Comparison of ENCODE assay signal across 10 cellular contexts in the genomic region with DNA sequence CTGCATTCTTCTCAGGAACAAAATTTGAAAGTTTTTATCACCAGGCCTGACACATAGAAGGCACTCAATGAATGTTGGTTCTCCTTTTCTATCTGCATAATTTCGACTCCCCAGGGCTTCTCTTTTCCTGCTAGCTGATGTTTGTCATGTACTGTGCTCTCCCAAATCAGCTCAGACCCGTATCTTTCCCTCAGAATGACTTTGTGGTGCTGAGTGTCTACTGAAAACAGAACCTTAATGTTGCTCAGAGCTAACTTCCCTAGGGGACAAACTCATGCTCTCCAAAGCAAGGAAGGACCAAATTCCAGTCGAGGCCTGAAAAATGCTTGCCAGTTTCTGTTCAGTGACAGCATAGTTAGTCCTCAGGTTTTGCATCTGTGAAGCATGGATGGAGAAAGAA. TPM values are rescaled to one million over a fixed set of nuclear protein-coding genes. Genes with fewer than 3 reads are reported as not detected.
DNase-seq lines count a peak whose midpoint lies in the region; ATAC-seq and TF ChIP-seq lines count a peak whose summit lies in the region.
"Had no signal": no experiment of that assay in that cellular context is flagged by ENCODE, and none has a peak within 500 bp of the region (broad histone marks: within the 10 kb centered on the region; RNA-seq: fewer than 3 reads in every experiment).

No MANE protein-coding gene starts in this region.

- ATAC-seq in psoas muscle (peak in 1 of 4 donors; percentile 29), HG03571 (IDR thresholded peaks at IDR 0.05; ENCODE audit: unreplicated experiment) (no peak), GM18873 (IDR thresholded peaks at IDR 0.05; ENCODE audit: low FRiP score, unreplicated experiment) (no peak)
- ATAC-seq: left colon had no signal

- H3K4me3 ChIP-seq in GM12864 (ENCODE audit: low read depth, low read length) (peak overlapping the region; percentile 73), OCI-LY3 (ENCODE audit: low read length) (peak overlapping the region; percentile 95), psoas muscle (peak overlapping the region; percentile 63)

- peaks cover 70% of the 10 kb centered on the region for H3K4me1 ChIP-seq in OCI-LY3 (ENCODE audit: low read length)
- H3K4me1 ChIP-seq in psoas muscle: no peaks in the 10 kb centered on the region

- peak overlapping the region; percentile 93 for H3K9ac ChIP-seq in OCI-LY3 (ENCODE audit: low read length)

- peak overlapping the region; percentile 96 for H3K4me2 ChIP-seq in OCI-LY3 (ENCODE audit: low read length)

- H3K27ac ChIP-seq in OCI-LY3 (ENCODE audit: low read length): peak overlapping the region; percentile 97
- H3K27ac ChIP-seq in psoas muscle: peak overlapping the region; percentile 61

- DNase-seq in GM12864 (ENCODE audit: low read depth) (no peak), endothelial cell (ENCODE audit: low spot score) (no peak), psoas muscle (no peak), NCI-H2171 treated with DMSO at 0.1 percent for 48 hours (lab: John Stamatoyannopoulos, UW) (no peak), middle frontal gyrus (ENCODE audit: extremely low spot score, low spot score) (no peak)
- DNase-seq: left colon, NCI-H526 had no signal

- no peak for TF ChIP-seq CTCF in GM12864 (IDR thresholded peaks at IDR 0.05; ENCODE audit: low read depth, low read length, missing control alignments)
- TF ChIP-seq CTCF in OCI-LY3 (IDR thresholded peaks at IDR 0.05; ENCODE audit: low read depth, low read length): no peak
- no peak for TF ChIP-seq CTCF in endothelial cell (IDR thresholded peaks at IDR 0.05; ENCODE audit: unreplicated experiment)
- TF ChIP-seq CTCF in psoas muscle (IDR thresholded peaks at IDR 0.05): no peak

- peaks cover 1% of the 10 kb centered on the region for H3K27me3 Mint-ChIP-seq in endothelial cell (ENCODE audit: unreplicated experiment)

- H2AFZ ChIP-seq in OCI-LY3 (ENCODE audit: low read depth, low read length): no peak overlapping the region

- intact Hi-C loops in psoas muscle (cut with DNase I): no loop called here

- H3K9me3 ChIP-seq in OCI-LY3 (ENCODE audit: insufficient read depth, low read length): no peaks in the 10 kb centered on the region
- no peaks in the 10 kb centered on the region for H3K9me3 ChIP-seq in psoas muscle

- peaks cover 61% of the 10 kb centered on the region for H3K79me2 ChIP-seq in OCI-LY3 (ENCODE audit: low read length)

- H3K27ac Mint-ChIP-seq in endothelial cell (ENCODE audit: unreplicated experiment): no peak overlapping the region

- WGBS in psoas muscle, 3 donors: 39 to 43% (median 42%) methylated on average over 3 of the region's 3 CpGs

- H3K36me3 ChIP-seq in OCI-LY3 (replicated peaks; ENCODE audit: low read depth, low read length) (peaks cover 5% of the 10 kb centered on the region), psoas muscle (ENCODE audit: insufficient read depth in 1 of 2, low read depth in 1 of 2) (no peaks in the 10 kb centered on the region)

- no peaks in the 10 kb centered on the region for H4K20me1 ChIP-seq in OCI-LY3 (ENCODE audit: insufficient read depth, low read length)

- H3K27me3 ChIP-seq in OCI-LY3 (ENCODE audit: low read depth, low read length) (no peaks in the 10 kb centered on the region), psoas muscle (ENCODE audit: insufficient read depth in 3 of 3, low read length in 2 of 3) (no peaks in the 10 kb centered on the region)

- peaks cover 4% of the 10 kb centered on the region for H3K36me3 Mint-ChIP-seq in endothelial cell (ENCODE audit: low read depth, unreplicated experiment)

- peaks cover 30% of the 10 kb centered on the region for H3K4me1 Mint-ChIP-seq in endothelial cell (ENCODE audit: unreplicated experiment)

- peak overlapping the region; percentile 17 for H3K4me3 Mint-ChIP-seq in endothelial cell (ENCODE audit: unreplicated experiment)

- H3K9me3 Mint-ChIP-seq in endothelial cell (ENCODE audit: unreplicated experiment): no peaks in the 10 kb centered on the region

RNA-seq across cellular contexts. Expression of gene ARHGDIB, which starts 1.9 kb away (rescaled TPM):
- total RNA-seq in endothelial cell (ENCODE audit: unreplicated experiment) (217 TPM), psoas muscle (10 to 100 TPM; 27.1 to 41.4 (median 29.9) TPM)
- polyA plus RNA-seq in psoas muscle: 10 to 100 TPM; 23.9 to 44.0 (median 39.4) TPM

RNA-seq across cellular contexts. Expression of gene PDE6H, which starts 13.4 kb away (rescaled TPM):
- total RNA-seq in endothelial cell (ENCODE audit: unreplicated experiment): not detected
- not detected for total RNA-seq in psoas muscle
- not detected for polyA plus RNA-seq in psoas muscle
- total RNA-seq: left colon had no signal

RNA-seq across cellular contexts. Expression of gene ERP27, which starts 21.1 kb away (rescaled TPM):
- total RNA-seq in endothelial cell (ENCODE audit: unreplicated experiment) (0.46 TPM), psoas muscle (under 1 TPM in 3 of 4 donors, not detected in 1; 0.17 to 0.42 (median 0.24) TPM)
- polyA plus RNA-seq in psoas muscle: under 1 TPM; 0.05 to 0.09 (median 0.08) TPM
